ENCODE assay signal across 15 cellular contexts in genomic region chr17:27810902-27811557, GRCh38. TPM values are rescaled to one million over a fixed set of nuclear protein-coding genes. Genes with fewer than 3 reads are reported as not detected.
A peak's percentile ranks its signal among the peaks of the same experiment; 100 is the strongest.
DNase-seq lines count a peak whose midpoint lies in the region; ATAC-seq lines count a peak whose summit lies in the region.
"Had no signal": no experiment of that assay in that cellular context is flagged by ENCODE, and none has a peak within 500 bp of the region (broad histone marks: within the 10 kb centered on the region; RNA-seq: fewer than 3 reads in every experiment).

No MANE protein-coding gene starts in this region.

- H3K4me3 Mint-ChIP-seq in activated T-helper 1 cell treated with anti-CD3 and anti-CD28 coated beads, Interleukin-12 subunit alpha, Interleukin-12 subunit beta, Interleukin-2, Interleukin-4 antibody, amounts not matched to agents 30 ng/mL and 10 ng/mL and 1 ng/mL, durations not matched to agents 14 hours and 24 hours and 36 hours = no peak overlapping the region
- H3K4me3 Mint-ChIP-seq: neural crest cell, T-cell had no signal

- peaks cover 11% of the 10 kb centered on the region for H3K9me3 Mint-ChIP-seq in activated T-helper 1 cell treated with anti-CD3 and anti-CD28 coated beads, Interleukin-12 subunit alpha, Interleukin-12 subunit beta, Interleukin-2, Interleukin-4 antibody, amounts not matched to agents 30 ng/mL and 10 ng/mL and 1 ng/mL, durations not matched to agents 14 hours and 24 hours and 36 hours
- H3K9me3 Mint-ChIP-seq: T-cell had no signal

- no peaks in the 10 kb centered on the region for H3K27me3 Mint-ChIP-seq in activated T-helper 1 cell treated with anti-CD3 and anti-CD28 coated beads, Interleukin-12 subunit alpha, Interleukin-12 subunit beta, Interleukin-2, Interleukin-4 antibody, amounts not matched to agents 30 ng/mL and 10 ng/mL and 1 ng/mL, durations not matched to agents 14 hours and 24 hours and 36 hours (ENCODE audit: insufficient read depth)

- H3K27ac Mint-ChIP-seq in activated T-helper 1 cell treated with anti-CD3 and anti-CD28 coated beads, Interleukin-12 subunit alpha, Interleukin-12 subunit beta, Interleukin-2, Interleukin-4 antibody, amounts not matched to agents 30 ng/mL and 10 ng/mL and 1 ng/mL, durations not matched to agents 14 hours and 24 hours and 36 hours = peak overlapping the region; percentile 89

- peaks cover 2% of the 10 kb centered on the region for H3K36me3 Mint-ChIP-seq in activated T-helper 1 cell treated with anti-CD3 and anti-CD28 coated beads, Interleukin-12 subunit alpha, Interleukin-12 subunit beta, Interleukin-2, Interleukin-4 antibody, amounts not matched to agents 30 ng/mL and 10 ng/mL and 1 ng/mL, durations not matched to agents 14 hours and 24 hours and 36 hours (ENCODE audit: low read depth)
- H3K36me3 Mint-ChIP-seq: T-cell had no signal

- H3K4me1 Mint-ChIP-seq in activated T-helper 1 cell treated with anti-CD3 and anti-CD28 coated beads, Interleukin-12 subunit alpha, Interleukin-12 subunit beta, Interleukin-2, Interleukin-4 antibody, amounts not matched to agents 30 ng/mL and 10 ng/mL and 1 ng/mL, durations not matched to agents 14 hours and 24 hours and 36 hours (ENCODE audit: low read depth) = peaks cover 42% of the 10 kb centered on the region
- H3K4me1 Mint-ChIP-seq: neural crest cell had no signal

- DNase-seq in ELR (ENCODE audit: low read depth) = peak; percentile 71
- peak; percentile 19 for DNase-seq in HS-5 (ENCODE audit: low read depth)
- no peak for DNase-seq in activated T-helper 1 cell treated with anti-CD3 and anti-CD28 coated beads, Interleukin-12 subunit alpha, Interleukin-12 subunit beta, Interleukin-2, Interleukin-4 antibody, amounts not matched to agents 30 ng/mL and 10 ng/mL and 1 ng/mL, durations not matched to agents 14 hours and 24 hours and 36 hours (ENCODE audit: low spot score)
- DNase-seq in kidney tubule cell (ENCODE audit: low spot score) = peak; percentile 56
- DNase-seq in GDM1 (lab: John Stamatoyannopoulos, UW) = no peak
- DNase-seq in HUDEP-2 (lab: John Stamatoyannopoulos, UW; ENCODE audit: unreplicated experiment in 76 of 76) = no peak
- DNase-seq: erythroblast, left ventricle myocardium superior, NCI-H1105, NCI-H446 treated with DMSO at 0.1 percent for 48 hours, sigmoid colon, stomach, T-cell had no signal

- intact Hi-C loops in activated T-helper 1 cell treated with anti-CD3 and anti-CD28 coated beads, Interleukin-12 subunit alpha, Interleukin-12 subunit beta, Interleukin-2, Interleukin-4 antibody, amounts not matched to agents 30 ng/mL and 10 ng/mL and 1 ng/mL, durations not matched to agents 14 hours and 24 hours and 36 hours (cut with micrococcal nuclease) = loop anchor here (1.0 to 2.0 kb wide), 2 partner anchors 36 to 524 kb away; partner anchors contain the start of genes IFT20 and TNFAIP1

- ATAC-seq in GM19035 (IDR thresholded peaks at IDR 0.05; ENCODE audit: unreplicated experiment) = no peak
- ATAC-seq: left ventricle myocardium superior, T-cell had no signal

RNA-seq across cellular contexts. Expression of gene NOS2, which starts 10.7 kb away (rescaled TPM):
- total RNA-seq in activated T-helper 1 cell treated with anti-CD3 and anti-CD28 coated beads, Interleukin-12 subunit alpha, Interleukin-12 subunit beta, Interleukin-2, Interleukin-4 antibody, amounts not matched to agents 30 ng/mL and 10 ng/mL and 1 ng/mL, durations not matched to agents 14 hours and 24 hours and 36 hours = not detected in 2 replicates

Comparison
In these comparisons a context has a peak if more than half of its experiments do, and no peak if none do; other contexts are left out.
1. DNase-seq: peak in ELR (single experiment), HS-5 (single experiment) and kidney tubule cell (single experiment); none in activated T-helper 1 cell treated with anti-CD3 and anti-CD28 coated beads, Interleukin-12 subunit alpha, Interleukin-12 subunit beta, Interleukin-2, Interleukin-4 antibody, amounts not matched to agents 30 ng/mL and 10 ng/mL and 1 ng/mL, durations not matched to agents 14 hours and 24 hours and 36 hours (single experiment), GDM1 (single experiment) and HUDEP-2 (0 of 76).